In the genomic region with DNA sequence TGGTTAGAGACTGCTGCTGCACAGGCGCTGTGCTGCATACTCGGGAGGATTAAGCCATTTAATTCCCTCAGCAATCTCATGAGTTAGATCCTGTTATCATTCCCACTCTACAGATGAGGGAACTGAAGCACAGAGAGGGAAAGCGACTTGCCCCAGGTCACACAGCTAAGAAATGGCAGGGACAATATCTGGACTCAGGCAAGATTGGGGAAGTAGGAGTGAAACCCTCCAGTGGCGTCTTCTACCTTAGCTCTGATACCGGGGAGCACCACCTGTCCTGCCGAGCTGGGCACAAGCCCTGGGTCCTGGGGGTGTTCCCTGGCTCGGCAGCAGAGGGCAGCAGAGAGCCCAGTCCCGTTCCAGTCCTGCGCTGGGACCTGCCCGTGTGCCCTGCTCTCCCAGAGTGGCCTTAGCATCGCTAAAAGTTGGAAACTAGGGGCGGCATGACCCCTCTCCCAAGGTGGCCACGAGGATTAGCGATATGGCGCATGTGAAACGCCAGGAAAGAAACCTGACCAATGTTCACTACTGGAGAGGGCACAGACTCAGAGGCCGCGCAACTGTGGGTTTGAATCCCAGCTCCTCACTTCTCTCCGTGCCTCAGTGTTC, we compare ENCODE assay signal across 8 cellular contexts. TPM values are rescaled to one million over a fixed set of nuclear protein-coding genes. Genes with fewer than 3 reads are reported as not detected.
DNase-seq lines count a peak whose midpoint lies in the region; ATAC-seq and TF ChIP-seq lines count a peak whose summit lies in the region.

No MANE protein-coding gene starts in this region.

- H3K4me3 ChIP-seq in GM23338 (no peak overlapping the region), coronary artery (no peak overlapping the region)

- H3K27ac ChIP-seq in GM23338 (ENCODE audit: low read depth) (no peak overlapping the region), coronary artery (no peak overlapping the region)

- H3K4me1 Mint-ChIP-seq in GM23338 (peaks cover 21% of the 10 kb centered on the region), memory B cell (peaks cover 30% of the 10 kb centered on the region)

- peak overlapping the region; percentile 83; the same call in 1 of the 2 replicates for H3K4me2 ChIP-seq in GM23338

- DNase-seq in C1 segment of cervical spinal cord (lab: John Stamatoyannopoulos, UW): peak in 9 of 14 donors; percentile 3 to 56 (median 15)
- peak; percentile 87 for DNase-seq in GM23338 (ENCODE audit: low spot score)
- peak; percentile 25 for DNase-seq in NCI-H446 treated with DMSO at 0.1 percent for 48 hours (lab: John Stamatoyannopoulos, UW)
- DNase-seq in activated CD4-positive, alpha-beta T cell treated with anti-CD3 and anti-CD28 coated beads for 48 hours: peak; percentile 90
- DNase-seq in coronary artery (ENCODE audit: low spot score): no peak
- DNase-seq in memory B cell (ENCODE audit: low spot score in 2 of 2): peak; percentile 85 to 93
- DNase-seq in stimulated activated CD8-positive, alpha-beta memory T cell treated with anti-CD3 and anti-CD28 coated beads, Interleukin-4, amount 100 ng/mL, for 4 hours (ENCODE audit: low read depth in 2 of 2, low spot score in 1 of 2): peak; percentile 46 to 69

- 0 out of 2 replicates have a peak, but pooled peaks cover 1% of the 10 kb centered on the region for H3K27me3 ChIP-seq in GM23338 (ENCODE audit: insufficient read depth)

- peak overlapping the region; percentile 63; the same call in 1 of the 3 replicates for H3K4me3 Mint-ChIP-seq in GM23338
- H3K4me3 Mint-ChIP-seq in memory B cell: no peak overlapping the region

- TF ChIP-seq CTCF in GM23338 (conservative IDR thresholded peaks at IDR 0.05; ENCODE audit: low read depth in 2 of 2) (peak; percentile 81 to 94), coronary artery (IDR thresholded peaks at IDR 0.05) (peak; percentile 92)

- peak; percentile 32 for ATAC-seq in GM23338
- peak; percentile 57 for ATAC-seq in memory B cell (ENCODE audit: low read depth)
- no peak for ATAC-seq in GM19452 (IDR thresholded peaks at IDR 0.05; ENCODE audit: unreplicated experiment)

- no peaks in the 10 kb centered on the region for H3K9me2 ChIP-seq in GM23338 (ENCODE audit: insufficient read depth)

- H3K9me3 Mint-ChIP-seq in GM23338 (no peaks in the 10 kb centered on the region; the same call in 1 of the 3 replicates), memory B cell (peaks cover 6% of the 10 kb centered on the region)

- H4K20me1 ChIP-seq in GM23338 (replicated peaks; ENCODE audit: insufficient read depth): peaks cover 6% of the 10 kb centered on the region; the same call in 1 of the 2 replicates

- H3K79me2 ChIP-seq in GM23338 (replicated peaks; ENCODE audit: insufficient read depth): no peaks in the 10 kb centered on the region

- peaks cover 23% of the 10 kb centered on the region for H3K4me1 ChIP-seq in GM23338 (ENCODE audit: insufficient read depth)

- peaks cover 37% of the 10 kb centered on the region for H3K27me3 Mint-ChIP-seq in GM23338 (ENCODE audit: insufficient read depth, low read depth, poor library complexity)
- H3K27me3 Mint-ChIP-seq in memory B cell: peaks cover 30% of the 10 kb centered on the region

- H3K36me3 Mint-ChIP-seq in GM23338 (ENCODE audit: low read depth): peaks cover 3% of the 10 kb centered on the region; the same call in 2 of the 3 replicates
- peaks cover 4% of the 10 kb centered on the region for H3K36me3 Mint-ChIP-seq in memory B cell

- no peak overlapping the region for H3K27ac Mint-ChIP-seq in GM23338
- H3K27ac Mint-ChIP-seq in memory B cell: no peak overlapping the region

- H3F3A ChIP-seq in GM23338 (replicated peaks; ENCODE audit: low read depth): peaks cover 29% of the 10 kb centered on the region

- no peaks in the 10 kb centered on the region for H3K36me3 ChIP-seq in GM23338 (ENCODE audit: insufficient read depth)

- H2AFZ ChIP-seq in GM23338: no peak overlapping the region

TF ChIP-seq in GM23338, 12 proteins besides CTCF, POLR2A, EP300 and RAD21 (continues in another document):
- TF ChIP-seq STAT1 (IDR thresholded peaks at IDR 0.05; ENCODE audit: unreplicated experiment) (no peak), NANOG (IDR thresholded peaks at IDR 0.05; ENCODE audit: borderline replicate concordance) (no peak), POLR2AphosphoS5 (IDR thresholded peaks at IDR 0.05; ENCODE audit: low read depth) (no peak), JUNB (IDR thresholded peaks at IDR 0.05; ENCODE audit: unreplicated experiment) (no peak)
- TF ChIP-seq, protein P1, sequence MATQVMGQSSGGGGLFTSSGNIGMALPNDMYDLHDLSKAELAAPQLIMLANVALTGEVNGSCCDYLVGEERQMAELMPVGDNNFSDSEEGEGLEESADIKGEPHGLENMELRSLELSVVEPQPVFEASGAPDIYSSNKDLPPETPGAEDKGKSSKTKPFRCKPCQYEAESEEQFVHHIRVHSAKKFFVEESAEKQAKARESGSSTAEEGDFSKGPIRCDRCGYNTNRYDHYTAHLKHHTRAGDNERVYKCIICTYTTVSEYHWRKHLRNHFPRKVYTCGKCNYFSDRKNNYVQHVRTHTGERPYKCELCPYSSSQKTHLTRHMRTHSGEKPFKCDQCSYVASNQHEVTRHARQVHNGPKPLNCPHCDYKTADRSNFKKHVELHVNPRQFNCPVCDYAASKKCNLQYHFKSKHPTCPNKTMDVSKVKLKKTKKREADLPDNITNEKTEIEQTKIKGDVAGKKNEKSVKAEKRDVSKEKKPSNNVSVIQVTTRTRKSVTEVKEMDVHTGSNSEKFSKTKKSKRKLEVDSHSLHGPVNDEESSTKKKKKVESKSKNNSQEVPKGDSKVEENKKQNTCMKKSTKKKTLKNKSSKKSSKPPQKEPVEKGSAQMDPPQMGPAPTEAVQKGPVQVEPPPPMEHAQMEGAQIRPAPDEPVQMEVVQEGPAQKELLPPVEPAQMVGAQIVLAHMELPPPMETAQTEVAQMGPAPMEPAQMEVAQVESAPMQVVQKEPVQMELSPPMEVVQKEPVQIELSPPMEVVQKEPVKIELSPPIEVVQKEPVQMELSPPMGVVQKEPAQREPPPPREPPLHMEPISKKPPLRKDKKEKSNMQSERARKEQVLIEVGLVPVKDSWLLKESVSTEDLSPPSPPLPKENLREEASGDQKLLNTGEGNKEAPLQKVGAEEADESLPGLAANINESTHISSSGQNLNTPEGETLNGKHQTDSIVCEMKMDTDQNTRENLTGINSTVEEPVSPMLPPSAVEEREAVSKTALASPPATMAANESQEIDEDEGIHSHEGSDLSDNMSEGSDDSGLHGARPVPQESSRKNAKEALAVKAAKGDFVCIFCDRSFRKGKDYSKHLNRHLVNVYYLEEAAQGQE (IDR thresholded peaks at IDR 0.05; ENCODE audit: unreplicated experiment): no peak

RNA-seq across cellular contexts. Expression of a gene that starts 20.5 kb away (rescaled TPM):
- total RNA-seq in GM23338 (2014; rRNA removed; shearing (Covaris generic)): 42.6 and 60.4 TPM in 2 replicates
- 38.8 and 41.1 TPM in 2 replicates for polyA plus RNA-seq in GM23338 (2016; fragmentation: Nextera tagmentation; extraction: Ambion mirVana)

RNA-seq across cellular contexts. Expression of a gene that starts 21.9 kb away (rescaled TPM):
- total RNA-seq in GM23338 (2014; rRNA removed; shearing (Covaris generic)): 5.7 and 11.8 TPM in 2 replicates
- 1.6 and 2.0 TPM in 2 replicates for polyA plus RNA-seq in GM23338 (2016; fragmentation: Nextera tagmentation; extraction: Ambion mirVana)

RNA-seq across cellular contexts. Expression of a gene that starts 34.3 kb away (rescaled TPM):
- 0.94 and 1.2 TPM in 2 replicates for total RNA-seq in GM23338 (2014; rRNA removed; shearing (Covaris generic))
- polyA plus RNA-seq in GM23338 (2016; fragmentation: Nextera tagmentation; extraction: Ambion mirVana): 0.73 and 0.81 TPM in 2 replicates

RNA-seq across cellular contexts. Expression of a gene that starts 43.9 kb away (rescaled TPM):
- total RNA-seq in GM23338 (2014; rRNA removed; shearing (Covaris generic)): 58.0 and 64.6 TPM in 2 replicates
- polyA plus RNA-seq in GM23338 (2016; fragmentation: Nextera tagmentation; extraction: Ambion mirVana): 23.2 and 25.8 TPM in 2 replicates
